In the genomic region with DNA sequence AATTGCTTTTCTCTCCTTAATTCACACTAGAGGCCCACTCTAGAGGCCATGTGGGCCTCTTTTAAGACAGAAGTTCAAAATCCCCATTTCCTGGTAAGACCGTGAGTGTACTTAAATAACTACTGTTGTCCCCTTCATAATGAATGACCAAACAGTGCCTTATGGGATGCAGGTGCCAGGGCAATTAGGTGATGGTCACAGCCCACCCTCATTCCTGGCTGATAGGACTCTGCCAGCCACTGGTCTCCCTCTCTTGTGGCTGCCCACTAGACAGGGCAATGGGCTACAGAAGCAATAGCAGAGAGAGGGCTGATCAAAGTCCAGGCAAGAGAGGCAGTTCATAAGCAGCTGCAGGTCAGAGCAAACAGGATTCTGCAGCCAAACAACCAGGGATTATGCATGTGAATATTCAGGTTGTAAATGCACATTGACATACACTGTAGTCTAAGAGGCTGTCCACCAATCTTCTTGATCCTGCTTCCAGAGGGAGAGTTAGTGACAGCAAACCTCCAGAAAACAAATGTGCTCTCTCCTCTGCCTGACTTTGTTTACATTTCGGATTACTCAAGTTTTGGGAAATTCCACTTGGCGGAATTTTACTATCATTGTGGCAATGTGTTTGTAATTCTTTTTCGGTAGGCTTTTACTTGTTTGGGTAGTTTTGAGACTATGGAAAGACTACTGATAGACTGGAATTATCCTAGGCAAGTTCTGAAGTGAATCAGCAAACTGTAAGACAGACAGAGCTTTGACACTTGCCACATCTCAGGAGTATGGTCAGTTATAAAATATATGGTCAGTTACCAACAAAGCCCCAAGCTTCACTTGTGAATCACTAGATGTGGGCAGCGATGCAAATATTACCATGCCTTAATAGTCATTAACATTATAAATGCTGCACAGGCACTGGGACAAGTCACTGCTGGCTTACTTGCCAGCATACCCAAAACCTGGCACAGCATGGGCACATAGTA, we compare ENCODE assay signal across 1 cellular context.
A peak's percentile ranks its signal among the peaks of the same experiment; 100 is the strongest.
TF ChIP-seq lines count a peak whose summit lies in the region.

No MANE protein-coding gene starts in this region.

TF ChIP-seq in HepG2, 621 proteins besides CTCF, POLR2A, EP300 and RAD21 (continued from another document and continues in another):
- TF ChIP-seq SMYD3 (CRISPR knock-in tag; IDR thresholded peaks at IDR 0.05), result no peak
- TF ChIP-seq MTA3 (CRISPR knock-in tag; IDR thresholded peaks at IDR 0.05), result no peak
- TF ChIP-seq SNAPC2 (CRISPR knock-in tag; IDR thresholded peaks at IDR 0.05), result peak; percentile 61; the same call in 1 of the 2 replicates
- no peak; the same call in 1 of the 2 replicates for TF ChIP-seq ZNF768 (CRISPR knock-in tag; IDR thresholded peaks at IDR 0.05)
- TF ChIP-seq THYN1 (CRISPR knock-in tag; IDR thresholded peaks at IDR 0.05; ENCODE audit: borderline replicate concordance, low read depth), result 0 out of 2 replicates have a peak, but pooled peaks have one; percentile 22
- TF ChIP-seq ZNF747 (CRISPR knock-in tag; IDR thresholded peaks at IDR 0.05; ENCODE audit: borderline replicate concordance), result no peak
- no peak for TF ChIP-seq ZNF282 (IDR thresholded peaks at IDR 0.05; ENCODE audit: partially characterized antibody)
- peak; percentile 89 for TF ChIP-seq RBM22 (optimal IDR thresholded peaks at IDR 0.05; ENCODE audit: low read length)
- TF ChIP-seq, protein P1, sequence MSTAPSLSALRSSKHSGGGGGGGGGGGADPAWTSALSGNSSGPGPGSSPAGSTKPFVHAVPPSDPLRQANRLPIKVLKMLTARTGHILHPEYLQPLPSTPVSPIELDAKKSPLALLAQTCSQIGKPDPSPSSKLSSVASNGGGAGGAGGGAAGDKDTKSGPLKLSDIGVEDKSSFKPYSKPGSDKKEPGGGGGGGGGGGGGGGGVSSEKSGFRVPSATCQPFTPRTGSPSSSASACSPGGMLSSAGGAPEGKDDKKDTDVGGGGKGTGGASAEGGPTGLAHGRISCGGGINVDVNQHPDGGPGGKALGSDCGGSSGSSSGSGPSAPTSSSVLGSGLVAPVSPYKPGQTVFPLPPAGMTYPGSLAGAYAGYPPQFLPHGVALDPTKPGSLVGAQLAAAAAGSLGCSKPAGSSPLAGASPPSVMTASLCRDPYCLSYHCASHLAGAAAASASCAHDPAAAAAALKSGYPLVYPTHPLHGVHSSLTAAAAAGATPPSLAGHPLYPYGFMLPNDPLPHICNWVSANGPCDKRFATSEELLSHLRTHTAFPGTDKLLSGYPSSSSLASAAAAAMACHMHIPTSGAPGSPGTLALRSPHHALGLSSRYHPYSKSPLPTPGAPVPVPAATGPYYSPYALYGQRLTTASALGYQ (CRISPR knock-in tag; IDR thresholded peaks at IDR 0.05), result peak; percentile 66
- TF ChIP-seq MAX (IDR thresholded peaks at IDR 0.05), result peak; percentile 57; the same call in 1 of the 2 replicates
- TF ChIP-seq, protein P2, sequence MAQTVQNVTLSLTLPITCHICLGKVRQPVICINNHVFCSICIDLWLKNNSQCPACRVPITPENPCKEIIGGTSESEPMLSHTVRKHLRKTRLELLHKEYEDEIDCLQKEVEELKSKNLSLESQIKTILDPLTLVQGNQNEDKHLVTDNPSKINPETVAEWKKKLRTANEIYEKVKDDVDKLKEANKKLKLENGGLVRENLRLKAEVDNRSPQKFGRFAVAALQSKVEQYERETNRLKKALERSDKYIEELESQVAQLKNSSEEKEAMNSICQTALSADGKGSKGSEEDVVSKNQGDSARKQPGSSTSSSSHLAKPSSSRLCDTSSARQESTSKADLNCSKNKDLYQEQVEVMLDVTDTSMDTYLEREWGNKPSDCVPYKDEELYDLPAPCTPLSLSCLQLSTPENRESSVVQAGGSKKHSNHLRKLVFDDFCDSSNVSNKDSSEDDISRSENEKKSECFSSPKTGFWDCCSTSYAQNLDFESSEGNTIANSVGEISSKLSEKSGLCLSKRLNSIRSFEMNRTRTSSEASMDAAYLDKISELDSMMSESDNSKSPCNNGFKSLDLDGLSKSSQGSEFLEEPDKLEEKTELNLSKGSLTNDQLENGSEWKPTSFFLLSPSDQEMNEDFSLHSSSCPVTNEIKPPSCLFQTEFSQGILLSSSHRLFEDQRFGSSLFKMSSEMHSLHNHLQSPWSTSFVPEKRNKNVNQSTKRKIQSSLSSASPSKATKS (CRISPR knock-in tag; IDR thresholded peaks at IDR 0.05), result no peak; the same call in 1 of the 2 replicates
- TF ChIP-seq HMG20A (CRISPR knock-in tag; IDR thresholded peaks at IDR 0.05; ENCODE audit: borderline replicate concordance), result peak; percentile 82
- TF ChIP-seq, protein P3, sequence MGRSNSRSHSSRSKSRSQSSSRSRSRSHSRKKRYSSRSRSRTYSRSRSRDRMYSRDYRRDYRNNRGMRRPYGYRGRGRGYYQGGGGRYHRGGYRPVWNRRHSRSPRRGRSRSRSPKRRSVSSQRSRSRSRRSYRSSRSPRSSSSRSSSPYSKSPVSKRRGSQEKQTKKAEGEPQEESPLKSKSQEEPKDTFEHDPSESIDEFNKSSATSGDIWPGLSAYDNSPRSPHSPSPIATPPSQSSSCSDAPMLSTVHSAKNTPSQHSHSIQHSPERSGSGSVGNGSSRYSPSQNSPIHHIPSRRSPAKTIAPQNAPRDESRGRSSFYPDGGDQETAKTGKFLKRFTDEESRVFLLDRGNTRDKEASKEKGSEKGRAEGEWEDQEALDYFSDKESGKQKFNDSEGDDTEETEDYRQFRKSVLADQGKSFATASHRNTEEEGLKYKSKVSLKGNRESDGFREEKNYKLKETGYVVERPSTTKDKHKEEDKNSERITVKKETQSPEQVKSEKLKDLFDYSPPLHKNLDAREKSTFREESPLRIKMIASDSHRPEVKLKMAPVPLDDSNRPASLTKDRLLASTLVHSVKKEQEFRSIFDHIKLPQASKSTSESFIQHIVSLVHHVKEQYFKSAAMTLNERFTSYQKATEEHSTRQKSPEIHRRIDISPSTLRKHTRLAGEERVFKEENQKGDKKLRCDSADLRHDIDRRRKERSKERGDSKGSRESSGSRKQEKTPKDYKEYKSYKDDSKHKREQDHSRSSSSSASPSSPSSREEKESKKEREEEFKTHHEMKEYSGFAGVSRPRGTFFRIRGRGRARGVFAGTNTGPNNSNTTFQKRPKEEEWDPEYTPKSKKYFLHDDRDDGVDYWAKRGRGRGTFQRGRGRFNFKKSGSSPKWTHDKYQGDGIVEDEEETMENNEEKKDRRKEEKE (IDR thresholded peaks at IDR 0.05), result no peak
- TF ChIP-seq ZNF292 (CRISPR knock-in tag; IDR thresholded peaks at IDR 0.05; ENCODE audit: borderline replicate concordance, low read depth), result peak; percentile 99
- peak; percentile 50; the same call in 1 of the 2 replicates for TF ChIP-seq ZNF230 (CRISPR knock-in tag; IDR thresholded peaks at IDR 0.05)
- TF ChIP-seq, protein P4, sequence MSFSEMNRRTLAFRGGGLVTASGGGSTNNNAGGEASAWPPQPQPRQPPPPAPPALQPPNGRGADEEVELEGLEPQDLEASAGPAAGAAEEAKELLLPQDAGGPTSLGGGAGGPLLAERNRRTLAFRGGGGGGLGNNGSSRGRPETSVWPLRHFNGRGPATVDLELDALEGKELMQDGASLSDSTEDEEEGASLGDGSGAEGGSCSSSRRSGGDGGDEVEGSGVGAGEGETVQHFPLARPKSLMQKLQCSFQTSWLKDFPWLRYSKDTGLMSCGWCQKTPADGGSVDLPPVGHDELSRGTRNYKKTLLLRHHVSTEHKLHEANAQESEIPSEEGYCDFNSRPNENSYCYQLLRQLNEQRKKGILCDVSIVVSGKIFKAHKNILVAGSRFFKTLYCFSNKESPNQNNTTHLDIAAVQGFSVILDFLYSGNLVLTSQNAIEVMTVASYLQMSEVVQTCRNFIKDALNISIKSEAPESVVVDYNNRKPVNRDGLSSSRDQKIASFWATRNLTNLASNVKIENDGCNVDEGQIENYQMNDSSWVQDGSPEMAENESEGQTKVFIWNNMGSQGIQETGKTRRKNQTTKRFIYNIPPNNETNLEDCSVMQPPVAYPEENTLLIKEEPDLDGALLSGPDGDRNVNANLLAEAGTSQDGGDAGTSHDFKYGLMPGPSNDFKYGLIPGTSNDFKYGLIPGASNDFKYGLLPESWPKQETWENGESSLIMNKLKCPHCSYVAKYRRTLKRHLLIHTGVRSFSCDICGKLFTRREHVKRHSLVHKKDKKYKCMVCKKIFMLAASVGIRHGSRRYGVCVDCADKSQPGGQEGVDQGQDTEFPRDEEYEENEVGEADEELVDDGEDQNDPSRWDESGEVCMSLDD (CRISPR knock-in tag; IDR thresholded peaks at IDR 0.05; ENCODE audit: borderline replicate concordance), result no peak
- peak; percentile 88; the same call in 1 of the 2 replicates for TF ChIP-seq ZNF556 (CRISPR knock-in tag; IDR thresholded peaks at IDR 0.05; ENCODE audit: borderline replicate concordance)
- TF ChIP-seq, protein P5, sequence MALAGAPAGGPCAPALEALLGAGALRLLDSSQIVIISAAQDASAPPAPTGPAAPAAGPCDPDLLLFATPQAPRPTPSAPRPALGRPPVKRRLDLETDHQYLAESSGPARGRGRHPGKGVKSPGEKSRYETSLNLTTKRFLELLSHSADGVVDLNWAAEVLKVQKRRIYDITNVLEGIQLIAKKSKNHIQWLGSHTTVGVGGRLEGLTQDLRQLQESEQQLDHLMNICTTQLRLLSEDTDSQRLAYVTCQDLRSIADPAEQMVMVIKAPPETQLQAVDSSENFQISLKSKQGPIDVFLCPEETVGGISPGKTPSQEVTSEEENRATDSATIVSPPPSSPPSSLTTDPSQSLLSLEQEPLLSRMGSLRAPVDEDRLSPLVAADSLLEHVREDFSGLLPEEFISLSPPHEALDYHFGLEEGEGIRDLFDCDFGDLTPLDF (CRISPR knock-in tag; IDR thresholded peaks at IDR 0.05), result no peak
- TF ChIP-seq SAP130 (CRISPR knock-in tag; IDR thresholded peaks at IDR 0.05; ENCODE audit: low read depth), result peak; percentile 89
- 0 out of 2 replicates have a peak, but pooled peaks have one; percentile 31 for TF ChIP-seq HOXA9 (CRISPR knock-in tag; IDR thresholded peaks at IDR 0.05; ENCODE audit: borderline replicate concordance)
- peak; percentile 81 for TF ChIP-seq CHD4 (IDR thresholded peaks at IDR 0.05; ENCODE audit: borderline replicate concordance, low read length)
- no peak for TF ChIP-seq SRSF9 (IDR thresholded peaks at IDR 0.05; ENCODE audit: borderline replicate concordance, insufficient read depth, low read depth, low read length, poor library complexity, severe bottlenecking)
- no peak for TF ChIP-seq TRAFD1 (CRISPR knock-in tag; IDR thresholded peaks at IDR 0.05; ENCODE audit: borderline replicate concordance)
- peak; percentile 89 for TF ChIP-seq IRF2 (CRISPR knock-in tag; IDR thresholded peaks at IDR 0.05)
- 0 out of 2 replicates have a peak, but pooled peaks have one; percentile 55 for TF ChIP-seq ZNF598 (CRISPR knock-in tag; IDR thresholded peaks at IDR 0.05; ENCODE audit: borderline replicate concordance)
- peak; percentile 75; the same call in 1 of the 2 replicates for TF ChIP-seq KLF6 (CRISPR knock-in tag; IDR thresholded peaks at IDR 0.05)
- TF ChIP-seq GZF1 (CRISPR knock-in tag; IDR thresholded peaks at IDR 0.05), result 0 out of 2 replicates have a peak, but pooled peaks have one; percentile 36
- no peak for TF ChIP-seq RFX5 (IDR thresholded peaks at IDR 0.05; ENCODE audit: low read depth, low read length)
- TF ChIP-seq ZNF430 (CRISPR knock-in tag; IDR thresholded peaks at IDR 0.05), result peak; percentile 87
- TF ChIP-seq DPF2 (CRISPR knock-in tag; IDR thresholded peaks at IDR 0.05; ENCODE audit: borderline replicate concordance, low read depth), result peak; percentile 80; the same call in 1 of the 2 replicates
- TF ChIP-seq GRHL1 (CRISPR knock-in tag; conservative IDR thresholded peaks at IDR 0.05), result no peak
- TF ChIP-seq, protein P6, sequence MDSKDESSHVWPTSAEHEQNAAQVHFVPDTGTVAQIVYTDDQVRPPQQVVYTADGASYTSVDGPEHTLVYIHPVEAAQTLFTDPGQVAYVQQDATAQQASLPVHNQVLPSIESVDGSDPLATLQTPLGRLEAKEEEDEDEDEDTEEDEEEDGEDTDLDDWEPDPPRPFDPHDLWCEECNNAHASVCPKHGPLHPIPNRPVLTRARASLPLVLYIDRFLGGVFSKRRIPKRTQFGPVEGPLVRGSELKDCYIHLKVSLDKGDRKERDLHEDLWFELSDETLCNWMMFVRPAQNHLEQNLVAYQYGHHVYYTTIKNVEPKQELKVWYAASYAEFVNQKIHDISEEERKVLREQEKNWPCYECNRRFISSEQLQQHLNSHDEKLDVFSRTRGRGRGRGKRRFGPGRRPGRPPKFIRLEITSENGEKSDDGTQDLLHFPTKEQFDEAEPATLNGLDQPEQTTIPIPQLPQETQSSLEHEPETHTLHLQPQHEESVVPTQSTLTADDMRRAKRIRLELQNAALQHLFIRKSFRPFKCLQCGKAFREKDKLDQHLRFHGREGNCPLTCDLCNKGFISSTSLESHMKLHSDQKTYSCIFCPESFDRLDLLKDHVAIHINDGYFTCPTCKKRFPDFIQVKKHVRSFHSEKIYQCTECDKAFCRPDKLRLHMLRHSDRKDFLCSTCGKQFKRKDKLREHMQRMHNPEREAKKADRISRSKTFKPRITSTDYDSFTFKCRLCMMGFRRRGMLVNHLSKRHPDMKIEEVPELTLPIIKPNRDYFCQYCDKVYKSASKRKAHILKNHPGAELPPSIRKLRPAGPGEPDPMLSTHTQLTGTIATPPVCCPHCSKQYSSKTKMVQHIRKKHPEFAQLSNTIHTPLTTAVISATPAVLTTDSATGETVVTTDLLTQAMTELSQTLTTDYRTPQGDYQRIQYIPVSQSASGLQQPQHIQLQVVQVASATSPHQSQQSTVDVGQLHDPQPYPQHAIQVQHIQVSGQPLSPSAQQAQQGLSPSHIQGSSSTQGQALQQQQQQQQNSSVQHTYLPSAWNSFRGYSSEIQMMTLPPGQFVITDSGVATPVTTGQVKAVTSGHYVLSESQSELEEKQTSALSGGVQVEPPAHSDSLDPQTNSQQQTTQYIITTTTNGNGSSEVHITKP (CRISPR knock-in tag; IDR thresholded peaks at IDR 0.05; ENCODE audit: low read depth), result peak; percentile 74
- TF ChIP-seq ZNF256 (CRISPR knock-in tag; conservative IDR thresholded peaks at IDR 0.05), result no peak
- TF ChIP-seq SRY (CRISPR knock-in tag; IDR thresholded peaks at IDR 0.05), result no peak; the same call in 1 of the 2 replicates
